1 cellular context compared by ENCODE assay signal in the genomic region with DNA sequence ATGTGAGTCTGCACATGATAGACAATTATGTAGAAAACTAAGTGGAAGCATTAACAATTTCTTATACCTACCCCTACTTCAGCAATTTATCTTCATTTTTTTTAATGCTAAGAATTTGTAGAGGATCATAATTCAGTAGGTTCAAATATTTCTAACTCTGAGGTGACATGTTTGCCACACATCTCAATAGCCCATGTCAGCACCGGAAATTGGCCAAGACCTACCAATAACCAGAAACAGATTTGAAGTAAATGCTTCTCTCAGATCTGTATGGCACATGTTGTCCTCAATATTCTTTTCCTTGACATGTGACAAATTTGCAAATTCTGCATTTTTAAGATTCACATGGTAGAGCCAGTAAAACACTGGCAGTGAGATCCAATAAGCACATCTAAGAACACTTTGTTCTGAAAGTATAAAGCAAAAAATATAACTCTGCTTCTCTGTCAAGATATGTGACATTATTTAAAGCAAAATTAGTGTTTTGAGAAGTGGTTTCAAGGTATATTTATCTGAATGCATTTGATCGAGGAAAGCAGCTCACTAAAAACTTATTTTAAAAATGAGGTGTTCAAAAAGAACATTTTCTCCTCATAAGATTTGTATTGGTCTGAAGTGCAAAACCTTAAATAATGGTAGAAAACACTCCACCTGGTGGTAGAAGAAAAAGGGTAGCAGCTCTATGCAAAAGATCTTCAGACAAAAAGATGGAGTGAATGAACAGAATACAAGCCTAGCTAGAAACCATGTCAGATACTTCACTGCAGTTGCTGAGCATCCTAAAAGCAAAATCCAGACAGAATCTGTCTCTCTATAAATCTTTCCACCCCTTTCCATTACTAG.
TF ChIP-seq lines count a peak whose summit lies in the region.

No MANE protein-coding gene starts in this region.

TF ChIP-seq in Ishikawa, 13 proteins besides CTCF, POLR2A, EP300 and RAD21 (continued from another document):
- no peak for TF ChIP-seq REST (IDR thresholded peaks at IDR 0.05; ENCODE audit: low read depth)
